8 cellular contexts compared by ENCODE assay signal in the genomic region with DNA sequence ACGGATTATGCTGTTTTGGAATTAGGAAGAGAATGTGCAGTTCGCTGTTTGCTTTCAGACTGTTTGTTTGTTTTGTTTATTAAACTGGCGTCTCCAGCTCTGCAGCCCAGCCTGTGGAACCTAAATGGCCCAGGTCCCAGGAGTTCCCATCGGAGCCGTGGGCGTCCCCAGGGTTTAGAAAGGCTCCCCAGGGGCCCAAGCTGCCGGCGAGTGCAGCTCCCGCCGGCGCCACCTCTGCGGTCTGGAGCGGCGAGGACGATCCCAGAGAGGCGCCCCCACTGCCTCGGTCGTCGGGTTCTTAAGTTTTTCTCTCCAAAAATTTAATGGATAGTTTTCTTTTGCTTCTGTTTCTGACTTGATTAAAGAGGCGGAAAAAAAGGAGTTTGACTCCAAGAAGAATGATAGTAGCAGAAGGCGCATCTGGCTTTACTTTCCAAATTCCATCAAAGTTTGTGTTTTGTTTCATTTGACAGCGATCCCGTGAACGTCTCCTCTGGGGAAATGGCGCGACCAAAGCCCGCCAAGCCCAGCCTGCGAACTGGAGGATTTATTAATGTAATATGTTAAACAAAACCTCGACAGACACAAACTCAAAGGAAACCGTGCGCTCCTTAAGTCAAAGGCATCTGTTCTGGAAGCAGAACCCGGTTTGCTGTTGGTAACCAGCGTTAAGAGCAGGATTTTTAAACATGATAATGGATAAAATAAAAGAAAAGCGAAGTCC. TPM values are rescaled to one million over a fixed set of nuclear protein-coding genes. Genes with fewer than 3 reads are reported as not detected.
DNase-seq lines count a peak whose midpoint lies in the region; ATAC-seq and TF ChIP-seq lines count a peak whose summit lies in the region.

No MANE protein-coding gene starts in this region.

- H3K4me1 Mint-ChIP-seq in CD8-positive, alpha-beta T cell (ENCODE audit: low read depth): peaks cover 14% of the 10 kb centered on the region

- no peaks in the 10 kb centered on the region for H3K4me1 ChIP-seq in CD8-positive, alpha-beta T cell (ENCODE audit: insufficient read depth, low read length)
- H3K4me1 ChIP-seq in HUES6 (ENCODE audit: control insufficient read depth, insufficient read depth, low read length) (peaks cover 16% of the 10 kb centered on the region), SJSA1 (replicated peaks) (peaks cover 19% of the 10 kb centered on the region), esophagus (ENCODE audit: control insufficient read depth in 2 of 2, insufficient read depth in 2 of 2, low read length in 1 of 2) (peaks cover 3 to 15% of the 10 kb centered on the region in 2 donors), muscle layer of duodenum (ENCODE audit: control insufficient read depth in 1 of 2, insufficient read depth in 2 of 2, low read length in 2 of 2) (peaks cover 7 to 22% of the 10 kb centered on the region in 2 donors)

- H3K4me3 Mint-ChIP-seq in CD8-positive, alpha-beta T cell: peak overlapping the region; percentile 67

- no peaks in the 10 kb centered on the region for H3K9me3 Mint-ChIP-seq in CD8-positive, alpha-beta T cell

- peaks cover 33% of the 10 kb centered on the region for H3K27me3 Mint-ChIP-seq in CD8-positive, alpha-beta T cell (ENCODE audit: low read depth)

- no peak overlapping the region for H3K27ac ChIP-seq in CD8-positive, alpha-beta T cell (ENCODE audit: low read depth, low read length)
- H3K27ac ChIP-seq in HUES6 (ENCODE audit: low read depth, low read length): no peak overlapping the region
- peak overlapping the region; percentile 47 for H3K27ac ChIP-seq in SJSA1
- peak overlapping the region; percentile 72 to 88 for H3K27ac ChIP-seq in esophagus (ENCODE audit: low read depth in 2 of 2, low read length in 1 of 2)
- peak overlapping the region; percentile 90 for H3K27ac ChIP-seq in muscle layer of duodenum (ENCODE audit: low read length)

- H3K27ac Mint-ChIP-seq in CD8-positive, alpha-beta T cell: no peak overlapping the region

- no peaks in the 10 kb centered on the region for H3K36me3 ChIP-seq in CD8-positive, alpha-beta T cell (ENCODE audit: insufficient read depth, low read length)
- H3K36me3 ChIP-seq in HUES6 (ENCODE audit: control insufficient read depth, insufficient read depth, low read length) (no peaks in the 10 kb centered on the region), SJSA1 (peaks cover 17% of the 10 kb centered on the region), esophagus (ENCODE audit: control insufficient read depth in 2 of 2, insufficient read depth in 2 of 2, low read length in 1 of 2) (no peaks in the 10 kb centered on the region), muscle layer of duodenum (ENCODE audit: control insufficient read depth in 1 of 2, insufficient read depth in 2 of 2, low read length in 2 of 2) (peaks cover 0 to 4% of the 10 kb centered on the region in 2 donors)

- H3K4me3 ChIP-seq in CD8-positive, alpha-beta T cell (ENCODE audit: low read depth, low read length): peak overlapping the region; percentile 33
- H3K4me3 ChIP-seq in HUES6 (ENCODE audit: low read depth, low read length): peak overlapping the region; percentile 79
- H3K4me3 ChIP-seq in SJSA1: peak overlapping the region; percentile 76
- H3K4me3 ChIP-seq in esophagus (ENCODE audit: low read depth in 1 of 2, low read length in 2 of 2): peak overlapping the region; percentile 62 to 90
- peak overlapping the region; percentile 90 to 92 for H3K4me3 ChIP-seq in muscle layer of duodenum (ENCODE audit: low read depth in 1 of 2, low read length in 2 of 2)

- no peaks in the 10 kb centered on the region for H3K9me3 ChIP-seq in CD8-positive, alpha-beta T cell (ENCODE audit: low read length)
- H3K9me3 ChIP-seq in HUES6 (ENCODE audit: control insufficient read depth, insufficient read depth, low read depth, low read length) (no peaks in the 10 kb centered on the region), SJSA1 (replicated peaks) (no peaks in the 10 kb centered on the region), esophagus (ENCODE audit: control insufficient read depth in 2 of 2, insufficient read depth in 1 of 2, low read depth in 1 of 2, low read length in 1 of 2) (peaks cover 0 to 2% of the 10 kb centered on the region in 2 donors), muscle layer of duodenum (ENCODE audit: control insufficient read depth in 1 of 2, low read length in 2 of 2) (no peaks in the 10 kb centered on the region)

- no peaks in the 10 kb centered on the region for H3K27me3 ChIP-seq in CD8-positive, alpha-beta T cell (ENCODE audit: insufficient read depth, low read length)
- H3K27me3 ChIP-seq in HUES6 (ENCODE audit: control insufficient read depth, insufficient read depth, low read length): peaks cover 79% of the 10 kb centered on the region
- no peaks in the 10 kb centered on the region; the same call in 1 of the 2 replicates for H3K27me3 ChIP-seq in SJSA1 (replicated peaks)
- H3K27me3 ChIP-seq in esophagus (ENCODE audit: control insufficient read depth in 1 of 2, insufficient read depth in 2 of 2, low read length in 2 of 2): no peaks in the 10 kb centered on the region
- H3K27me3 ChIP-seq in muscle layer of duodenum (ENCODE audit: low read depth, low read length): no peaks in the 10 kb centered on the region

- no peak for ATAC-seq in CD8-positive, alpha-beta T cell
- no peak for ATAC-seq in HG03135 (IDR thresholded peaks at IDR 0.05; ENCODE audit: unreplicated experiment)

- POLR2A ChIA-PET in CD8-positive, alpha-beta T cell (lab: Charles Lee): no interaction called here

- no peaks in the 10 kb centered on the region for H3K36me3 Mint-ChIP-seq in CD8-positive, alpha-beta T cell

- H3K9ac ChIP-seq in HUES6 (ENCODE audit: low read length): peak overlapping the region; percentile 26

- TF ChIP-seq CTCF in CD8-positive, alpha-beta T cell (IDR thresholded peaks at IDR 0.05): no peak

- intact Hi-C loops in CD8-positive, alpha-beta T cell (cut with DNase I, micrococcal nuclease): no loop called here

- CTCF ChIA-PET in CD8-positive, alpha-beta T cell (lab: Charles Lee): no interaction called here

- WGBS in esophagus, 2 donors: 1% methylated on average over 34 of the region's 34 CpGs

- no peak for DNase-seq in CD8-positive, alpha-beta T cell
- DNase-seq in SJSA1 (ENCODE audit: low read depth in 1 of 2, low spot score in 2 of 2) (peak; percentile 60 to 63), NCI-H226 (no peak), middle frontal gyrus (ENCODE audit: extremely low spot score, low spot score) (no peak)

RNA-seq across cellular contexts. Expression of gene FZD1, which starts 0.7 kb away (rescaled TPM):
- total RNA-seq in CD8-positive, alpha-beta T cell: not detected
- total RNA-seq in SJSA1 (2014; rRNA removed; shearing (Covaris generic)): 9.9 and 11.6 TPM in 2 replicates
- polyA plus RNA-seq in esophagus: 1 to 10 TPM; 2.7 to 5.0 TPM

Comparison
In these comparisons a context has a peak if more than half of its experiments do, and no peak if none do; other contexts are left out.
1. DNase-seq: peak in SJSA1 (2 of 2); none in CD8-positive, alpha-beta T cell (0 of 7), NCI-H226 (single experiment) and middle frontal gyrus (single experiment).
2. H3K27ac ChIP-seq: peak in SJSA1 (single experiment), esophagus (2 of 2) and muscle layer of duodenum (single experiment); none in CD8-positive, alpha-beta T cell (single experiment) and HUES6 (single experiment).
3. H3K4me3 ChIP-seq: peak in every context shown above with its lines; median percentile 91 in muscle layer of duodenum; 79 in HUES6; 76 in SJSA1; 76 in esophagus; 33 in CD8-positive, alpha-beta T cell.
4. RNA of gene FZD1, which starts 0.7 kb away (total RNA-seq): 9.9 to 11.6 TPM in SJSA1; not detected in CD8-positive, alpha-beta T cell; every median in the first group is over 10 times any median in the second.